In genomic region chrX:17414057-17414658, GRCh38 we compare ENCODE assay signal across 16 cellular contexts. TPM values are rescaled to one million over a fixed set of nuclear protein-coding genes. Genes with fewer than 3 reads are reported as not detected.
DNase-seq lines count a peak whose midpoint lies in the region; ATAC-seq and TF ChIP-seq lines count a peak whose summit lies in the region.
"Had no signal": no experiment of that assay in that cellular context is flagged by ENCODE, and none has a peak within 500 bp of the region (broad histone marks: within the 10 kb centered on the region; RNA-seq: fewer than 3 reads in every experiment).

No MANE protein-coding gene starts in this region.

- TF ChIP-seq CTCF in HCT116 (IDR thresholded peaks at IDR 0.05 in 2 of 3, conservative IDR thresholded peaks at IDR 0.05 in 1 of 3; ENCODE audit: borderline replicate concordance in 1 of 3, insufficient read depth in 1 of 3, low read depth in 2 of 3, low read length in 2 of 3) (no peak), fibroblast of lung (conservative IDR thresholded peaks at IDR 0.05 in 1 of 2, IDR thresholded peaks at IDR 0.05 in 1 of 2; ENCODE audit: low read depth in 1 of 2, low read length in 2 of 2) (no peak), prostate gland (IDR thresholded peaks at IDR 0.05) (no peak)

- CTCF ChIA-PET in HCT116 (lab: Charles Lee) = no interaction called here
- CTCF ChIA-PET in activated CD4-positive, alpha-beta memory T cell treated with anti-CD3 and anti-CD28 coated beads, Interleukin-2, amount 10 ng/mL, durations not matched to agents 7 days and 5 days (lab: Charles Lee) = no interaction called here

- no peak for DNase-seq in HCT116 (ENCODE audit: low read depth, low spot score)
- DNase-seq in fibroblast of lung (ENCODE audit: low read depth in 2 of 2) = no peak
- DNase-seq in prostate gland (ENCODE audit: low spot score) = peak; percentile 4
- DNase-seq in NCI-H2227 treated with DMSO at 0.1 percent for 48 hours (lab: John Stamatoyannopoulos, UW) = no peak
- DNase-seq in activated CD4-positive, alpha-beta memory T cell treated with anti-CD3 and anti-CD28 coated beads, Interleukin-2, amount 10 ng/mL, durations not matched to agents 7 days and 5 days = no peak
- DNase-seq: activated CD4-positive, CD25-positive, alpha-beta regulatory T cell treated with anti-CD3 and anti-CD28 coated beads, Interleukin-2, amount 50 U/mL, for 72 hours; AML-193; NCI-H1092; NCI-H226; stimulated activated naive B cell treated with anti-CD40 and anti-IgM and Interleukin-4, amounts not matched to agents 10 μg/mL and 1 μg/mL and 100 μg/mL, for 72 hours; T-cell had no signal

- H3K27me3 ChIP-seq in HCT116 (ENCODE audit: insufficient read depth, low read length) (no peaks in the 10 kb centered on the region), fibroblast of lung (ENCODE audit: control insufficient read depth, insufficient read depth, low read length) (no peaks in the 10 kb centered on the region), prostate gland (replicated peaks; ENCODE audit: insufficient read depth) (no peaks in the 10 kb centered on the region)

- H3K4me2 ChIP-seq in HCT116 (ENCODE audit: low read length) = peak overlapping the region; percentile 84
- peak overlapping the region; percentile 13 for H3K4me2 ChIP-seq in fibroblast of lung (ENCODE audit: extremely low read depth, insufficient read depth, low read length)

- no peaks in the 10 kb centered on the region for H4K20me1 ChIP-seq in HCT116 (ENCODE audit: insufficient read depth)
- no peaks in the 10 kb centered on the region for H4K20me1 ChIP-seq in fibroblast of lung (ENCODE audit: control insufficient read depth, extremely low read depth, insufficient read depth, low read length)

- POLR2A ChIA-PET in HCT116 (lab: Charles Lee) = no interaction called here
- POLR2A ChIA-PET in activated CD4-positive, alpha-beta memory T cell treated with anti-CD3 and anti-CD28 coated beads, Interleukin-2, amount 10 ng/mL, durations not matched to agents 7 days and 5 days (lab: Charles Lee) = no interaction called here

- no peak for TF ChIP-seq RAD21 in HCT116 (IDR thresholded peaks at IDR 0.05; ENCODE audit: low read depth)

- no peaks in the 10 kb centered on the region for H3K36me3 Mint-ChIP-seq in activated CD4-positive, alpha-beta memory T cell treated with anti-CD3 and anti-CD28 coated beads, Interleukin-2, amount 10 ng/mL, durations not matched to agents 7 days and 5 days (ENCODE audit: low read depth)
- H3K36me3 Mint-ChIP-seq: IgD-negative memory B cell; stimulated activated naive B cell treated with anti-CD40 and anti-IgM and Interleukin-4, amounts not matched to agents 10 μg/mL and 1 μg/mL and 100 μg/mL, for 72 hours; T-cell had no signal

- TF ChIP-seq POLR2A in HCT116 (IDR thresholded peaks at IDR 0.05; ENCODE audit: borderline replicate concordance, extremely low read depth, insufficient read depth, insufficient read length) = no peak
- TF ChIP-seq POLR2A in prostate gland (IDR thresholded peaks at IDR 0.05) = no peak
- no peak for TF ChIP-seq POLR2A in GM18505 (IDR thresholded peaks at IDR 0.05; ENCODE audit: borderline replicate concordance, extremely low read depth, insufficient read depth, insufficient read length)

- no peak overlapping the region for H2AFZ ChIP-seq in HCT116 (ENCODE audit: low read depth, low read length, poor library complexity, severe bottlenecking)
- no peak overlapping the region for H2AFZ ChIP-seq in fibroblast of lung (ENCODE audit: low read length)

- H3K27ac Mint-ChIP-seq in activated CD4-positive, alpha-beta memory T cell treated with anti-CD3 and anti-CD28 coated beads, Interleukin-2, amount 10 ng/mL, durations not matched to agents 7 days and 5 days = no peak overlapping the region
- H3K27ac Mint-ChIP-seq: IgD-negative memory B cell; stimulated activated naive B cell treated with anti-CD40 and anti-IgM and Interleukin-4, amounts not matched to agents 10 μg/mL and 1 μg/mL and 100 μg/mL, for 72 hours; T-cell had no signal

- H3K4me1 ChIP-seq in HCT116 (ENCODE audit: control insufficient read depth in 1 of 2, insufficient read depth in 2 of 2, low read length in 2 of 2) (peaks cover 26 to 63% of the 10 kb centered on the region in 2 experiments), fibroblast of lung (ENCODE audit: control insufficient read depth, extremely low read depth, insufficient read depth, low read length) (peaks cover 2% of the 10 kb centered on the region), prostate gland (replicated peaks) (no peaks in the 10 kb centered on the region)

- RAD21 ChIA-PET in HCT116 (lab: Charles Lee; ENCODE audit: low non-redundant PET in 1 of 2, low total read pairs in 2 of 2, uncharacterized antibody in 2 of 2, unreplicated experiment in 2 of 2) = no interaction called here

- H3K9me3 ChIP-seq in HCT116 (ENCODE audit: control insufficient read depth in 1 of 2, insufficient read depth in 1 of 2, low read depth in 1 of 2, low read length in 2 of 2) (no peaks in the 10 kb centered on the region), fibroblast of lung (ENCODE audit: control insufficient read depth, insufficient read depth, low read depth, low read length) (no peaks in the 10 kb centered on the region), prostate gland (no peaks in the 10 kb centered on the region)

- H3K27ac ChIP-seq in HCT116 (ENCODE audit: low read depth, low read length) (no peak overlapping the region), fibroblast of lung (ENCODE audit: insufficient read depth, low read length) (peak overlapping the region; percentile 48), prostate gland (no peak overlapping the region)

- H3K36me3 ChIP-seq in HCT116 (ENCODE audit: control insufficient read depth in 1 of 2, insufficient read depth in 2 of 2, low read length in 2 of 2) = no peaks in the 10 kb centered on the region
- H3K36me3 ChIP-seq in fibroblast of lung (ENCODE audit: control insufficient read depth, insufficient read depth, low read length) = no peaks in the 10 kb centered on the region
- H3K36me3 ChIP-seq in prostate gland = no peaks in the 10 kb centered on the region

- no peaks in the 10 kb centered on the region for H3K9me2 ChIP-seq in HCT116 (ENCODE audit: insufficient read depth)

- no peaks in the 10 kb centered on the region for H3K79me2 ChIP-seq in HCT116 (ENCODE audit: insufficient read depth, low read length)
- H3K79me2 ChIP-seq in fibroblast of lung (ENCODE audit: control insufficient read depth, insufficient read depth, low read length) = no peaks in the 10 kb centered on the region

- WGBS in prostate gland = 12% methylated on average over 6 of the region's 7 CpGs

- no peak overlapping the region for H3K4me3 Mint-ChIP-seq in activated CD4-positive, alpha-beta memory T cell treated with anti-CD3 and anti-CD28 coated beads, Interleukin-2, amount 10 ng/mL, durations not matched to agents 7 days and 5 days
- H3K4me3 Mint-ChIP-seq: IgD-negative memory B cell; stimulated activated naive B cell treated with anti-CD40 and anti-IgM and Interleukin-4, amounts not matched to agents 10 μg/mL and 1 μg/mL and 100 μg/mL, for 72 hours; T-cell had no signal

- BruUV-seq in HCT116 (replicated peaks; lab: Mats Ljungman, UMichigan) = no TSS peak

- no peak overlapping the region for H3K4me3 ChIP-seq in HCT116 (replicated peaks in 1 of 2; ENCODE audit: low read depth in 1 of 2, low read length in 2 of 2)
- no peak overlapping the region for H3K4me3 ChIP-seq in fibroblast of lung (replicated peaks in 1 of 4; ENCODE audit: control extremely low read depth in 1 of 4, insufficient read depth in 1 of 4, low read depth in 3 of 4, low read length in 4 of 4)
- H3K4me3 ChIP-seq in prostate gland = no peak overlapping the region
- H3K4me3 ChIP-seq: lung had no signal

- H3K9me3 Mint-ChIP-seq in activated CD4-positive, alpha-beta memory T cell treated with anti-CD3 and anti-CD28 coated beads, Interleukin-2, amount 10 ng/mL, durations not matched to agents 7 days and 5 days = no peaks in the 10 kb centered on the region
- H3K9me3 Mint-ChIP-seq: stimulated activated naive B cell treated with anti-CD40 and anti-IgM and Interleukin-4, amounts not matched to agents 10 μg/mL and 1 μg/mL and 100 μg/mL, for 72 hours; T-cell had no signal

- H3K9ac ChIP-seq in HCT116 (ENCODE audit: low read length) (no peak overlapping the region), fibroblast of lung (ENCODE audit: insufficient read depth, low read length) (no peak overlapping the region)

- no peaks in the 10 kb centered on the region for H3K27me3 Mint-ChIP-seq in activated CD4-positive, alpha-beta memory T cell treated with anti-CD3 and anti-CD28 coated beads, Interleukin-2, amount 10 ng/mL, durations not matched to agents 7 days and 5 days

- ATAC-seq in HCT116 = no peak
- 0 out of 3 replicates have a peak, but pooled peaks have one; percentile 12 for ATAC-seq in SK-N-SH treated with all-trans-retinoic acid at 6 μM for 48 hours
- ATAC-seq in GM18505 (IDR thresholded peaks at IDR 0.05; ENCODE audit: unreplicated experiment) = no peak
- no peak for ATAC-seq in HG03135 (IDR thresholded peaks at IDR 0.05; ENCODE audit: unreplicated experiment)
- ATAC-seq: stimulated activated naive B cell treated with anti-CD40 and anti-IgM and Interleukin-4, amounts not matched to agents 10 μg/mL and 1 μg/mL and 100 μg/mL, for 72 hours; T-cell had no signal

- peaks cover 2% of the 10 kb centered on the region for H3K4me1 Mint-ChIP-seq in activated CD4-positive, alpha-beta memory T cell treated with anti-CD3 and anti-CD28 coated beads, Interleukin-2, amount 10 ng/mL, durations not matched to agents 7 days and 5 days
- H3K4me1 Mint-ChIP-seq: IgD-negative memory B cell; stimulated activated naive B cell treated with anti-CD40 and anti-IgM and Interleukin-4, amounts not matched to agents 10 μg/mL and 1 μg/mL and 100 μg/mL, for 72 hours; T-cell had no signal

- intact Hi-C loops in HCT116 (cut with micrococcal nuclease) = loop anchor here (5.0 kb wide), 1 partner anchor 37 kb away; the partner anchor contains the start of gene NHS
- intact Hi-C loops in prostate gland (cut with DNase I) = no loop called here

TF ChIP-seq in HCT116, 20 proteins besides CTCF, POLR2A, EP300 and RAD21 (continues in another document):
- TF ChIP-seq EZH2phosphoT487 (IDR thresholded peaks at IDR 0.05; ENCODE audit: borderline replicate concordance) = no peak

TF ChIP-seq in SK-N-SH treated with all-trans-retinoic acid at 6 μM for 48 hours, 23 proteins besides CTCF, POLR2A, EP300 and RAD21:
- no peak for TF ChIP-seq ZFP30 (CRISPR knock-in tag; IDR thresholded peaks at IDR 0.05)
- TF ChIP-seq ARNTL (CRISPR knock-in tag; IDR thresholded peaks at IDR 0.05; ENCODE audit: borderline replicate concordance, low read depth) = no peak
- TF ChIP-seq ZNF565 (CRISPR knock-in tag; conservative IDR thresholded peaks at IDR 0.05; ENCODE audit: low read depth) = no peak
TF ChIP-seq in SK-N-SH treated with all-trans-retinoic acid at 6 μM for 48 hours: peak in this region for 0.

RNA-seq across cellular contexts. Expression of gene NHS, which starts 39.2 kb away (rescaled TPM):
- total RNA-seq in HCT116 (2021; ENCODE audit: unreplicated experiment) (5.7 TPM), fibroblast of lung (2.1 and 3.8 TPM in 2 replicates), prostate gland (10 to 100 TPM in 1 of 2 donors, 1 to 10 TPM in 1; 4.8 to 17.7 TPM)
- polyA plus RNA-seq in HCT116 (2012) = 1.6 and 2.3 TPM in 2 replicates
- 1.4 TPM in 2 replicates for polyA plus RNA-seq in fibroblast of lung
- 1.5 and 2.0 TPM in 2 replicates for polyA plus RNA-seq in fibroblast of lung (2012)
- 3.6 and 10.7 TPM in 2 replicates for polyA minus RNA-seq in fibroblast of lung (ENCODE audit: low replicate concordance)
- total RNA-seq in activated CD4-positive, alpha-beta memory T cell treated with anti-CD3 and anti-CD28 coated beads, Interleukin-2, amount 10 ng/mL, durations not matched to agents 7 days and 5 days = under 1 TPM; 0.43 to 0.71 TPM
- polyA plus RNA-seq: IgD-negative memory B cell had no signal
